In the genomic region with DNA sequence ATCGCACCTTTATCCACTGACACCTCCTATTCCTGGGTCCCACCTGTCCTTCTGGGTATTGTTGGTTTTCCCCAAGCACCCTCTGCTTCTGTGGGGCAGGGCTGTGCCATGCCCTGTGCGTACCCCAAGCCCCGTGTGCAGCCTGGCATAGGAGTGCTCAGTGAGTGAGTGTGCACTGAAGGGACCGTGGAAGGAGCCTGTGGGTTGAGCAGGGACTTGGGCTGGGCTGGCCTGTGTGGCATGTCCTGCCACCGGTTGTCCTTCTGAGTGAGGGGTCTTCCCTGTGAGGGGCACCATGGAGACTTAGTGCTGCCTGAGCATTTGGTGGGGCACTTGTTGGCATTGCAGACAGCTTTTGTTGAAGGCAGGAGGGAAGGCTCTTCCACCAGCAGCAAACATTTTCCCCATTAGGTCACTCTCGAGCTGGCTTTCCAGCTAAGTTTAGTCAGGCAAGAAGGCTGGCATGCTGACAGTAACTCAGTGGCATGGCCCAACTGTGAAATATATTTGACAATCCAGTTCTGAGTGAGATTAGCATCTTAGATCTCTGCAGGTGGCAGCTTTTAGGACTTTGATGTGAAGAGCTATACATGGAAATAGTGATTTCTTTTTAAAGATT, we compare ENCODE assay signal across 28 cellular contexts.
DNase-seq lines count a peak whose midpoint lies in the region; ATAC-seq and TF ChIP-seq lines count a peak whose summit lies in the region.
"Had no signal": no experiment of that assay in that cellular context is flagged by ENCODE, and none has a peak within 500 bp of the region (broad histone marks: within the 10 kb centered on the region; RNA-seq: fewer than 3 reads in every experiment).

No MANE protein-coding gene starts in this region.

- H2AFZ ChIP-seq in parathyroid adenoma: no peak overlapping the region
- H2AFZ ChIP-seq: PC-9 had no signal

- H3K9ac ChIP-seq in parathyroid adenoma: no peak overlapping the region

- H3K27me3 ChIP-seq in heart right ventricle: no peaks in the 10 kb centered on the region
- H3K27me3 ChIP-seq in parathyroid adenoma (ENCODE audit: control insufficient read depth, insufficient read depth, low read length): no peaks in the 10 kb centered on the region
- H3K27me3 ChIP-seq: adrenal gland, brain microvascular endothelial cell, dorsolateral prefrontal cortex, esophagus muscularis mucosa, gastroesophageal sphincter, transverse colon had no signal

- H3K27ac ChIP-seq in heart right ventricle (peak overlapping the region in 5 of 10 donors; percentile 55 to 74 (median 62)), parathyroid adenoma (peak overlapping the region; percentile 68)
- H3K27ac ChIP-seq: adrenal gland, brain microvascular endothelial cell, esophagus muscularis mucosa, gastroesophageal sphincter, PC-9, transverse colon had no signal

- H3K79me2 ChIP-seq in parathyroid adenoma: no peaks in the 10 kb centered on the region

- H3K36me3 ChIP-seq in heart right ventricle (peaks cover 0 to 80% (median 14%) of the 10 kb centered on the region in 9 donors), parathyroid adenoma (ENCODE audit: control insufficient read depth, insufficient read depth, low read length) (no peaks in the 10 kb centered on the region)

- H3K4me1 ChIP-seq in heart right ventricle: peaks cover 0 to 25% (median 10%) of the 10 kb centered on the region in 9 donors
- H3K4me1 ChIP-seq in parathyroid adenoma: peaks cover 27% of the 10 kb centered on the region
- H3K4me1 ChIP-seq: transverse colon had no signal

- H3K9me3 ChIP-seq in heart right ventricle: no peaks in the 10 kb centered on the region
- no peaks in the 10 kb centered on the region for H3K9me3 ChIP-seq in parathyroid adenoma (ENCODE audit: control insufficient read depth, low read length)
- H3K9me3 ChIP-seq: adrenal gland, esophagus muscularis mucosa, gastroesophageal sphincter, transverse colon had no signal

- TF ChIP-seq CTCF in heart right ventricle (IDR thresholded peaks at IDR 0.05) (no peak), parathyroid adenoma (IDR thresholded peaks at IDR 0.05) (no peak)

- ATAC-seq in heart right ventricle (peak in 7 of 8 donors; percentile 11 to 80 (median 51)), Right ventricle myocardium inferior (no peak), GM18520 (IDR thresholded peaks at IDR 0.05; ENCODE audit: unreplicated experiment) (no peak), GM18870 (IDR thresholded peaks at IDR 0.05; ENCODE audit: unreplicated experiment) (no peak)
- ATAC-seq: gastroesophageal sphincter, HCT116, left colon, sciatic nerve had no signal

- 83 to 86% methylated on average over 6 of the region's 6 CpGs for WGBS in heart right ventricle, 2 donors

- DNase-seq in heart right ventricle (peak in 1 of 2 donors; percentile 46), Right ventricle myocardium inferior (ENCODE audit: missing footprints) (no peak), fibroblast of gingiva (ENCODE audit: low read depth) (peak; percentile 27), T1000 (lab: John Stamatoyannopoulos, UW) (no peak)
- DNase-seq: activated gamma-delta T cell treated with Interleukin-2 at 50 U/mL for 16 hours; brain microvascular endothelial cell; Calu3; DMS79; dorsolateral prefrontal cortex; GDM1; hypothalamus; KG1; left colon; MM.1S; NCI-H2029 treated with DMSO at 0.1 percent for 48 hours; NCI-H524 treated with DMSO at 0.1 percent for 48 hours; NK-92 treated with Interleukin-12 subunit alpha and Interleukin-12 subunit beta, amount 100 ng/mL, for 24 hours; PC-9; stimulated activated CD4-positive, alpha-beta T cell treated with anti-CD3 and anti-CD28 coated beads, Interleukin-4, amount 100 ng/mL, for 4 hours; transverse colon had no signal

- no peak overlapping the region for H3K4me2 ChIP-seq in parathyroid adenoma (ENCODE audit: low read length)
- H3K4me2 ChIP-seq: PC-9 had no signal

- intact Hi-C loops in heart right ventricle (cut with DNase I) (no loop called here), Right ventricle myocardium inferior (cut with DNase I) (no loop called here)

- H3K4me3 ChIP-seq in heart right ventricle: no peak overlapping the region
- no peak overlapping the region for H3K4me3 ChIP-seq in parathyroid adenoma (ENCODE audit: low read depth, low read length)
- H3K4me3 ChIP-seq: adrenal gland, dorsolateral prefrontal cortex, esophagus muscularis mucosa, gastroesophageal sphincter, PC-9, transverse colon had no signal

Comparison
In these comparisons a context has a peak if more than half of its experiments do, and no peak if none do; other contexts are left out.
1. ATAC-seq: peak in heart right ventricle (7 of 8); none in Right ventricle myocardium inferior (single experiment), GM18520 (single experiment) and GM18870 (single experiment).